ENCODE assay signal across 23 cellular contexts in the genomic region with DNA sequence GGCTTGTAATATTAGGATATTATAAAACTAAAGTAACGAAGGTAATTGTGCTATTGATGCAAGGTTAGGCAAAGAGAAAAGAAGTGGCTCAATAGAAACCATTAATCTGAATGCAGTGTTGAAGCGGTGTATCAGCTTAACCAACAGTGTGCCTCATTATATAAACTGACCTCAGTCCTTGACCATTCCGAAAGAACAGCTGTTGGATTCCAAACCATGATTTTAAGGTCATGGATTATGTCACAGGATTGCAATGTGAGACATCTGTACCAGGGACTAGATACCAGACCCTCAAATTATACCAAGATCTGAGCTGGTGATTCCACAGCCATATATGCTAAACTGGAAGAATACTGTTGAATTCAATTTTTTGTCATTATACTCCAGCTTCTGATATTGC.
DNase-seq lines count a peak whose midpoint lies in the region; ATAC-seq, FAIRE-seq and TF ChIP-seq lines count a peak whose summit lies in the region.
"Had no signal": no experiment of that assay in that cellular context is flagged by ENCODE, and none has a peak within 500 bp of the region (broad histone marks: within the 10 kb centered on the region; RNA-seq: fewer than 3 reads in every experiment).

No MANE protein-coding gene starts in this region.

- DNase-seq in EL, result peak; percentile 34
- DNase-seq in astrocyte (ENCODE audit: low read depth), result peak; percentile 8
- DNase-seq in fibroblast of lung (ENCODE audit: low read depth in 2 of 2), result peak; percentile 18 to 31
- DNase-seq in myocyte (ENCODE audit: low read depth), result peak; percentile 95
- DNase-seq in dermis blood vessel endothelial cell, result no peak
- no peak for DNase-seq in kidney
- DNase-seq: CD4-positive, alpha-beta T cell; COR-L47; DND-41; KBM-7; NCI-H1092; NCI-H1436; NCI-H187 treated with DMSO at 0.1 percent for 48 hours; NCI-H2107; NCI-H446 treated with DMSO at 0.1 percent for 48 hours; NCI-H526 treated with DMSO at 0.1 percent for 48 hours; PC-3; SHP77 treated with DMSO at 0.1 percent for 48 hours; SK-N-SH had no signal

- no peak for TF ChIP-seq CTCF in astrocyte (IDR thresholded peaks at IDR 0.05; ENCODE audit: insufficient read depth, low read depth, low read length)
- no peak for TF ChIP-seq CTCF in fibroblast of lung (conservative IDR thresholded peaks at IDR 0.05 in 1 of 2, IDR thresholded peaks at IDR 0.05 in 1 of 2; ENCODE audit: low read depth in 1 of 2, low read length in 2 of 2)
- no peak for TF ChIP-seq CTCF in kidney (IDR thresholded peaks at IDR 0.05; ENCODE audit: borderline replicate concordance, extremely low read depth, insufficient read depth)

- ATAC-seq in GM18873 (IDR thresholded peaks at IDR 0.05; ENCODE audit: low FRiP score, unreplicated experiment) (no peak), GM21526 (IDR thresholded peaks at IDR 0.05; ENCODE audit: low FRiP score, unreplicated experiment) (no peak)
- ATAC-seq: PC-3 had no signal

- H3K4me3 ChIP-seq in astrocyte (ENCODE audit: insufficient read depth, low read depth, low read length), result no peak overlapping the region
- H3K4me3 ChIP-seq in fibroblast of lung (replicated peaks in 1 of 4; ENCODE audit: control extremely low read depth in 1 of 4, insufficient read depth in 1 of 4, low read depth in 3 of 4, low read length in 4 of 4), result no peak overlapping the region
- H3K4me3 ChIP-seq in kidney (ENCODE audit: low read length in 2 of 2), result no peak overlapping the region
- H3K4me3 ChIP-seq: HAP-1 had no signal

- H3K4me2 ChIP-seq in astrocyte (ENCODE audit: low read length) (no peak overlapping the region), fibroblast of lung (ENCODE audit: extremely low read depth, insufficient read depth, low read length) (no peak overlapping the region)
- H3K4me2 ChIP-seq: SK-N-SH had no signal

- H3K9me3 Mint-ChIP-seq in astrocyte (ENCODE audit: unreplicated experiment), result no peaks in the 10 kb centered on the region
- H3K9me3 Mint-ChIP-seq: CD4-positive, alpha-beta T cell had no signal

- FAIRE-seq in astrocyte (lab: Jason Lieb, UNC), result no peak
- FAIRE-seq in kidney (lab: Jason Lieb, UNC), result no peak

- no peak overlapping the region for H3K27ac Mint-ChIP-seq in astrocyte (ENCODE audit: unreplicated experiment)
- H3K27ac Mint-ChIP-seq: CD4-positive, alpha-beta T cell had no signal

- H3K4me1 ChIP-seq in astrocyte (ENCODE audit: insufficient read depth, low read length), result no peaks in the 10 kb centered on the region
- peaks cover 3% of the 10 kb centered on the region for H3K4me1 ChIP-seq in fibroblast of lung (ENCODE audit: control insufficient read depth, extremely low read depth, insufficient read depth, low read length)
- no peaks in the 10 kb centered on the region for H3K4me1 ChIP-seq in kidney (ENCODE audit: control insufficient read depth in 1 of 2, insufficient read depth in 1 of 2, low read depth in 1 of 2, low read length in 2 of 2)
- H3K4me1 ChIP-seq: HAP-1 had no signal

- no peaks in the 10 kb centered on the region for H3K27me3 Mint-ChIP-seq in astrocyte (ENCODE audit: low read depth, unreplicated experiment)
- H3K27me3 Mint-ChIP-seq: CD4-positive, alpha-beta T cell had no signal

- H4K20me1 ChIP-seq in astrocyte (ENCODE audit: insufficient read depth, low read length) (peaks cover 6% of the 10 kb centered on the region), fibroblast of lung (ENCODE audit: control insufficient read depth, extremely low read depth, insufficient read depth, low read length) (no peaks in the 10 kb centered on the region)

- H3K27ac ChIP-seq in astrocyte (ENCODE audit: low read depth, low read length) (no peak overlapping the region), fibroblast of lung (ENCODE audit: insufficient read depth, low read length) (no peak overlapping the region), kidney (ENCODE audit: low read depth in 2 of 2, low read length in 2 of 2) (no peak overlapping the region)
- H3K27ac ChIP-seq: RWPE1 had no signal

- H2AFZ ChIP-seq in astrocyte (ENCODE audit: low read depth, low read length) (no peak overlapping the region), fibroblast of lung (ENCODE audit: low read length) (no peak overlapping the region)

- H3K79me2 ChIP-seq in astrocyte (ENCODE audit: insufficient read depth, low read length), result no peaks in the 10 kb centered on the region
- no peaks in the 10 kb centered on the region for H3K79me2 ChIP-seq in fibroblast of lung (ENCODE audit: control insufficient read depth, insufficient read depth, low read length)

- H3K36me3 ChIP-seq in astrocyte (ENCODE audit: insufficient read depth, low read length) (no peaks in the 10 kb centered on the region), fibroblast of lung (ENCODE audit: control insufficient read depth, insufficient read depth, low read length) (no peaks in the 10 kb centered on the region), kidney (ENCODE audit: control insufficient read depth in 1 of 2, insufficient read depth in 2 of 2, low read length in 2 of 2) (no peaks in the 10 kb centered on the region)
- H3K36me3 ChIP-seq: HAP-1 had no signal

- intact Hi-C loops in kidney (cut with DNase I), result no loop called here

- H3K9me3 ChIP-seq in astrocyte (ENCODE audit: insufficient read depth, low read depth, low read length) (no peaks in the 10 kb centered on the region), fibroblast of lung (ENCODE audit: control insufficient read depth, insufficient read depth, low read depth, low read length) (no peaks in the 10 kb centered on the region), kidney (ENCODE audit: control insufficient read depth in 1 of 2, low read length in 2 of 2) (no peaks in the 10 kb centered on the region)
- H3K9me3 ChIP-seq: HAP-1, SK-N-SH had no signal

- H3K4me1 Mint-ChIP-seq in astrocyte (ENCODE audit: low read depth, unreplicated experiment), result peaks cover 8% of the 10 kb centered on the region

- H3K27me3 ChIP-seq in astrocyte (ENCODE audit: insufficient read depth, low read length), result no peaks in the 10 kb centered on the region
- no peaks in the 10 kb centered on the region for H3K27me3 ChIP-seq in fibroblast of lung (ENCODE audit: control insufficient read depth, insufficient read depth, low read length)

- H3K4me3 Mint-ChIP-seq in astrocyte (ENCODE audit: unreplicated experiment), result no peak overlapping the region
- H3K4me3 Mint-ChIP-seq: CD4-positive, alpha-beta T cell had no signal

- H3K36me3 Mint-ChIP-seq in astrocyte (ENCODE audit: low read depth, unreplicated experiment), result no peaks in the 10 kb centered on the region

- H3K9ac ChIP-seq in astrocyte (ENCODE audit: low read length), result no peak overlapping the region
- no peak overlapping the region for H3K9ac ChIP-seq in fibroblast of lung (ENCODE audit: insufficient read depth, low read length)
- H3K9ac ChIP-seq in kidney (ENCODE audit: low read length in 2 of 2), result no peak overlapping the region
- H3K9ac ChIP-seq: SK-N-SH had no signal

Comparison
In these comparisons a context has a peak if more than half of its experiments do, and no peak if none do; other contexts are left out.
1. DNase-seq: peak in EL (single experiment), astrocyte (single experiment), fibroblast of lung (2 of 2) and myocyte (single experiment); none in dermis blood vessel endothelial cell (single experiment) and kidney (single experiment).